ENCODE assay signal across 18 cellular contexts in the genomic region with DNA sequence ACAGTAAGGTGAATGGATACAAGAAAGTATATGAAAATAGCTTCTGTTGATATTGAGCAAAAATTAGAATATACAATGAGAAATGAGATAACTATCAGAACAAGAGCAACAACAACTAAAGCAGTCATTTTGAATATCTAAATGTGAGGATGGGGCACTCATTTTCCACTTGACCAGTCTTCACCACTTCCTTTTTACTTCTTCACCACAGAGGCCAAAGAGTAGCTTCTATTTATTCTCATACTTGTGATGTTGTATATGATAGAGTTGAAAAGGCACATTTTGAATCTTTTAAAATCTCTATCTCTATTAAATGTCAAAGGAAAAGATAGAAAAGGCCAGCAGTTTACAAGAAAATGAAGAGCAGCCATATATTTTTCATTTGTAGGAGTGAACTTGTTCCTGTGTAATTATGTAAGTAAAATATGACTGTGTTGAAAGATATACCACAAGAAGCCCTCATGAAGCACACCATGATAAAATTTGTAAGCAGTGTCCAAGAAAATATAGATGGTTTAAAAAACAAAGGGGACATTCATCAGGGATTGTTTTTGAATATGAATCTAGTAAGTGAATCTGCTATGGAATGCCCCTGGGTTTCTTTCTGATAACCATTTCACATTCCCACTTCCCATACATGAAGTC. TPM values are rescaled to one million over a fixed set of nuclear protein-coding genes. Genes with fewer than 3 reads are reported as not detected.
DNase-seq lines count a peak whose midpoint lies in the region; ATAC-seq and TF ChIP-seq lines count a peak whose summit lies in the region.
"Had no signal": no experiment of that assay in that cellular context is flagged by ENCODE, and none has a peak within 500 bp of the region (broad histone marks: within the 10 kb centered on the region; RNA-seq: fewer than 3 reads in every experiment).

No MANE protein-coding gene starts in this region.

- intact Hi-C loops in uterus (cut with DNase I; ENCODE audit: low total_unique reads) = no loop called here
- intact Hi-C loops in left lung (cut with DNase I) = no loop called here

- TF ChIP-seq CTCF in uterus (IDR thresholded peaks at IDR 0.05) (no peak), left lung (IDR thresholded peaks at IDR 0.05) (no peak)

- H3K4me1 ChIP-seq in uterus (peaks cover 0 to 3% of the 10 kb centered on the region in 2 donors), left lung (no peaks in the 10 kb centered on the region)
- H3K4me1 ChIP-seq: SJCRH30 had no signal

- ATAC-seq in GM19035 (IDR thresholded peaks at IDR 0.05; ENCODE audit: unreplicated experiment) (peak; percentile 56), HG02678 (IDR thresholded peaks at IDR 0.05; ENCODE audit: unreplicated experiment) (peak; percentile 75), HG03442 (IDR thresholded peaks at IDR 0.05; ENCODE audit: unreplicated experiment) (peak; percentile 65), left lung (no peak), HG03039 (IDR thresholded peaks at IDR 0.05; ENCODE audit: unreplicated experiment) (no peak)

- TF ChIP-seq POLR2A in uterus (IDR thresholded peaks at IDR 0.05) = no peak

- H3K9me3 ChIP-seq in uterus = no peaks in the 10 kb centered on the region
- no peaks in the 10 kb centered on the region for H3K9me3 ChIP-seq in left lung
- H3K9me3 ChIP-seq: neutrophil, SJCRH30 had no signal

- H3K4me3 ChIP-seq in uterus = no peak overlapping the region
- no peak overlapping the region for H3K4me3 ChIP-seq in left lung
- H3K4me3 ChIP-seq: SJCRH30 had no signal

- H3K36me3 ChIP-seq in uterus (no peaks in the 10 kb centered on the region), left lung (no peaks in the 10 kb centered on the region)
- H3K36me3 ChIP-seq: neutrophil, SJCRH30 had no signal

- H3K27me3 ChIP-seq in uterus (no peaks in the 10 kb centered on the region), left lung (no peaks in the 10 kb centered on the region)
- H3K27me3 ChIP-seq: neutrophil, SJCRH30 had no signal

- DNase-seq in uterus = no peak
- no peak for DNase-seq in KG1 (lab: John Stamatoyannopoulos, UW)
- no peak for DNase-seq in left lung
- DNase-seq: activated CD8-positive, alpha-beta memory T cell treated with anti-CD3 and anti-CD28 coated beads for 24 hours; activated gamma-delta T cell treated with Interleukin-2 at 50 U/mL for 16 hours; EL; immature natural killer cell; mesendoderm; NCI-H1930; SJCRH30 had no signal

- H3K27ac ChIP-seq in uterus = peak overlapping the region; percentile 59 to 61
- H3K27ac ChIP-seq in left lung = no peak overlapping the region
- H3K27ac ChIP-seq: C4-2B, HL-60, neutrophil, SJCRH30 had no signal

RNA-seq across cellular contexts. Expression of gene ADAMTS19, which starts 39.2 kb away (rescaled TPM):
- total RNA-seq in uterus (100 to 1,000 TPM in 1 of 4 donors, 10 to 100 TPM in 2, 1 to 10 TPM in 1; 1.2 to 132 (median 36.1) TPM), left lung (under 1 TPM; 0.12 to 0.26 TPM)
- total RNA-seq: LHCN-M2 had no signal

Comparison
In these comparisons a context has a peak if more than half of its experiments do, and no peak if none do; other contexts are left out.
1. ATAC-seq: peak in GM19035 (single experiment), HG02678 (single experiment) and HG03442 (single experiment); none in left lung (single experiment) and HG03039 (single experiment).
2. H3K27ac ChIP-seq: peak in uterus (2 of 2); none in left lung (0 of 2).